Comparison of ENCODE assay signal across 13 cellular contexts in genomic region chr1:85976806-85977205, GRCh38.
"Had no signal": no experiment of that assay in that cellular context is flagged by ENCODE, and none has a peak within 500 bp of the region (broad histone marks: within the 10 kb centered on the region; RNA-seq: fewer than 3 reads in every experiment).

No MANE protein-coding gene starts in this region.

- DNase-seq: KBM-7; NCI-H1092; NCI-H187; NCI-H2171; NCI-H226; NCI-H526 treated with DMSO at 0.1 percent for 48 hours; NK-92 treated with Interleukin-12 subunit alpha and Interleukin-12 subunit beta, amount 100 ng/mL, for 24 hours; PC-3; SHP77; SK-N-SH; SW 1271 had no signal

- ATAC-seq: PC-3 had no signal

- H3K9me3 ChIP-seq: SK-N-SH had no signal

- H3K4me2 ChIP-seq: SK-N-SH had no signal

- H3K27ac ChIP-seq: HL-60, RWPE1 had no signal

- H3K9ac ChIP-seq: SK-N-SH had no signal
